17 cellular contexts compared by ENCODE assay signal in the genomic region with DNA sequence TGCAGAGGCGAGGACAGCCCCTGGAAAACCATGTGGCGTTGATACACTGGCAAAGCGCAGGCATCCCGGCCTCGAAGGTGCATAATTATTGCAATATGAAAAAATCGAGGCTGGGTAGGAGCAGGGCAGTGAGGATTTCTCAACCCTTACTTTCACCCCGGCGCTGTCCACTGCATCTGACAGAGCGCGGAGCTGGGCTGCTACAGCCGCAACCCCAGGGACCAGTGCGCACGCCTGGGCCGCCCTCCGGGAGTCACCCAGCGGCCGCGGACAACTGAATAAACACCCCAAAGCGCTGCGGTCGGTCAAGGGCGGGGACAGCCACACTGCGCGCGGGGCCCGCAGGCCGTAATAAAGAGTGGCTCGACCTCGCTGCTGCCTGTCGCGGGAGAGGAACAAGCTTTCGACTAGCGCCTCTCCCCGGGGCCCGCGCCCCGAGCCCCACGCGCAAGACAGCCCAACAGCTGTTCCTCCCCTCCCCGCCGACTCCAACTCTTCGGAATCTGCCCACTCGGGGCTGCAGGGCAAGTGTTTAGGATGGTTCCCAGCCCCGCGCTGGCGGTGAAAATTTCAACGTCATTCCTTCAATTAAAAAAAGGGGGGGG. TPM values are rescaled to one million over a fixed set of nuclear protein-coding genes. Genes with fewer than 3 reads are reported as not detected.
A peak's percentile ranks its signal among the peaks of the same experiment; 100 is the strongest.
DNase-seq lines count a peak whose midpoint lies in the region; ATAC-seq and TF ChIP-seq lines count a peak whose summit lies in the region.
"Had no signal": no experiment of that assay in that cellular context is flagged by ENCODE, and none has a peak within 500 bp of the region (broad histone marks: within the 10 kb centered on the region; RNA-seq: fewer than 3 reads in every experiment).

No MANE protein-coding gene starts in this region.

- TF ChIP-seq EP300 in gastroesophageal sphincter (IDR thresholded peaks at IDR 0.05) (no peak), ovary (IDR thresholded peaks at IDR 0.05) (no peak)

- peak; percentile 19 for ATAC-seq in gastroesophageal sphincter
- no peak for ATAC-seq in HG03521 (IDR thresholded peaks at IDR 0.05; ENCODE audit: unreplicated experiment)
- ATAC-seq in HG02642 (IDR thresholded peaks at IDR 0.05; ENCODE audit: poor library complexity, unreplicated experiment) = no peak
- ATAC-seq: activated T-cell treated with anti-CD3 and anti-CD28 coated beads, Interleukin-2, amount 50 U/mL, for 72 hours had no signal

- H3K27me3 ChIP-seq in gastroesophageal sphincter (peaks cover 96% of the 10 kb centered on the region), ovary (no peaks in the 10 kb centered on the region), thyroid gland (peaks cover 68% of the 10 kb centered on the region)

- H3K4me1 ChIP-seq in ES-I3 (ENCODE audit: insufficient read depth, low read length) = peaks cover 5% of the 10 kb centered on the region
- peaks cover 0 to 56% (median 4%) of the 10 kb centered on the region in 3 donors for H3K4me1 ChIP-seq in gastroesophageal sphincter
- H3K4me1 ChIP-seq in ovary (ENCODE audit: insufficient read depth) = no peaks in the 10 kb centered on the region
- peaks cover 19 to 32% of the 10 kb centered on the region in 2 donors for H3K4me1 ChIP-seq in thyroid gland

- H3K36me3 ChIP-seq in ES-I3 (ENCODE audit: insufficient read depth, low read length) (no peaks in the 10 kb centered on the region), gastroesophageal sphincter (no peaks in the 10 kb centered on the region), ovary (no peaks in the 10 kb centered on the region), thyroid gland (no peaks in the 10 kb centered on the region)

- peak overlapping the region; percentile 44; the same call in 1 of the 2 replicates for H3K9ac ChIP-seq in ES-I3 (ENCODE audit: low read depth, low read length)

- DNase-seq in NCI-H226 (peak; percentile 18), ovary (peak; percentile 53 to 72 (median 59)), thyroid gland (no peak), hippocampal formation (lab: John Stamatoyannopoulos, UW) (no peak)
- DNase-seq: CD4-positive, alpha-beta memory T cell; immature natural killer cell; NCI-H1417 treated with DMSO at 0.1 percent for 48 hours; NCI-H774; stimulated activated CD4-positive, alpha-beta T cell treated with anti-CD3 and anti-CD28 coated beads, Interleukin-1b, Interleukin-23, amount 100 ng/mL, for 48 hours; stimulated activated naive B cell treated with anti-CD40 and anti-IgM and Interleukin-4, amounts not matched to agents 10 μg/mL and 1 μg/mL and 100 μg/mL, for 72 hours had no signal

- WGBS in gastroesophageal sphincter (ENCODE audit: low coverage in 1 of 2), 2 donors = 5 to 17% methylated on average over 11 to 15 of the region's 47 CpGs
- 5 to 10% (median 9%) methylated on average over 43 to 47 of the region's 47 CpGs for WGBS in ovary, 3 donors
- WGBS in thyroid gland, 2 donors = 7 to 11% methylated on average over 35 to 45 of the region's 47 CpGs

- intact Hi-C loops in ovary (cut with DNase I) (loop anchor here (5.0 to 10.0 kb wide), 4 partner anchors 104 to 176 kb away; partner anchors contain the start of gene EIF3M (in 4 of the 4)), thyroid gland (cut with DNase I) (no loop called here)

- H3K9me3 ChIP-seq in ES-I3 (ENCODE audit: control insufficient read depth, insufficient read depth, low read length) (no peaks in the 10 kb centered on the region; the same call in 1 of the 2 replicates), gastroesophageal sphincter (no peaks in the 10 kb centered on the region), ovary (no peaks in the 10 kb centered on the region), thyroid gland (no peaks in the 10 kb centered on the region)

- H3K4me3 ChIP-seq in gastroesophageal sphincter (peak overlapping the region in 1 of 2 donors; percentile 19), ovary (peak overlapping the region; percentile 87), thyroid gland (replicated peaks in 1 of 3) (no peak overlapping the region)

- H3K27ac ChIP-seq in gastroesophageal sphincter (no peak overlapping the region), ovary (peak overlapping the region; percentile 89 to 94), thyroid gland (no peak overlapping the region)

- TF ChIP-seq POLR2A in gastroesophageal sphincter (IDR thresholded peaks at IDR 0.05) (no peak), ovary (IDR thresholded peaks at IDR 0.05) (no peak), thyroid gland (IDR thresholded peaks at IDR 0.05) (no peak)

- TF ChIP-seq CTCF in gastroesophageal sphincter (IDR thresholded peaks at IDR 0.05) (no peak), ovary (IDR thresholded peaks at IDR 0.05) (peak in 1 of 3 donors; percentile 4), thyroid gland (IDR thresholded peaks at IDR 0.05) (no peak)

RNA-seq across cellular contexts. Expression of gene WT1, which starts 3.6 kb away (rescaled TPM):
- total RNA-seq in gastroesophageal sphincter (1 to 10 TPM in 2 of 4 donors, under 1 TPM in 1, not detected in 1; 0.52 to 2.7 (median 1.6) TPM), ovary (100 to 1,000 TPM in 2 of 7 donors, 10 to 100 TPM in 5; 33.1 to 171 (median 77.2) TPM), thyroid gland (under 1 TPM in 2 of 4 donors, not detected in 2; 0.33 to 0.40 TPM)
- 10 to 100 TPM; 28.2 to 56.0 TPM for polyA plus RNA-seq in ovary
- total RNA-seq: activated T-cell treated with anti-CD3 and anti-CD28 coated beads, Interleukin-2, amount 50 U/mL, for 72 hours; bronchial epithelial cell; CD4-positive, alpha-beta memory T cell had no signal
- polyA plus RNA-seq: CD4-positive, alpha-beta memory T cell; esophagus; immature natural killer cell had no signal

Comparison
In these comparisons a context has a peak if more than half of its experiments do, and no peak if none do; other contexts are left out.
1. DNase-seq: peak in NCI-H226 (single experiment) and ovary (5 of 5); none in thyroid gland (0 of 2) and hippocampal formation (0 of 2).
2. H3K27ac ChIP-seq: peak in ovary (2 of 2); none in gastroesophageal sphincter (0 of 4) and thyroid gland (0 of 3).
3. RNA of gene WT1, which starts 3.6 kb away (total RNA-seq): 33.1 to 171 TPM in ovary; 0.52 to 2.7 TPM in gastroesophageal sphincter and 0.33 to 0.40 TPM in thyroid gland; every median in the first group is over 4 times any median in the second.